In the genomic region with DNA sequence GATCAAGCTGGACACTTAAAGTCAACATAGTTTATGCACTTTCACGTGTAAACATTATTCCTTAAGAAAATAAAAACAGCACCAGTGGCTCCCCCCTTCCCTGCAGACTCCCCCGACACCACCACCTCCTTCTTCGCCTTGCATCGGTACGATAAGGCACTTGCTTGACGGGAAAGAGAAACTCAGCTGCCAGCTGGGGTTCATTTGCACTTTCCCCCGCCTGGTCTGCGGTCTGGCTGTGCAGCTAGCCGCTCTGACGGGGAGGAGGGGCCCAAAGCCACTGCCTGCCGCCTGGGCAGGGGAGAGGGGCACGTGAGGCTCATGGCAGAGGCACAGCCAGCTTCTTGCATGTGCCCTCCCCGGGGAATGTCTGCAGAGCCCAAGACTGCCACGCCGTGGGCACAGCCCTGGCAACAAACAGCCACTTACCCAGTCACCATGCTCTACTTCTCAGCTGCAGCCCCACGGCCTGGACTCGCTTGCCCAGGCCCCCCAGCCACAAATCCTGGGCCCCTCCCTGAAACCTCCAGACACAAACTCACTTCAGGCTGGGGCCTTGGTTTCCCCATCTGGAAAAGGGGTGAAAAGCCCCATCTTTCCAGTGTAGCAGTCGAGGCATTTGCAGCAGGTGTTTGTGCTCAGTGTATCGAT, we compare ENCODE assay signal across 8 cellular contexts. TPM values are rescaled to one million over a fixed set of nuclear protein-coding genes. Genes with fewer than 3 reads are reported as not detected.
DNase-seq lines count a peak whose midpoint lies in the region; ATAC-seq, FAIRE-seq and TF ChIP-seq lines count a peak whose summit lies in the region.

No MANE protein-coding gene starts in this region.

- peak overlapping the region in 1 of 2 donors; percentile 26 for H3K27ac ChIP-seq in ascending aorta

- H3K4me3 ChIP-seq in MG63 (no peak overlapping the region), ascending aorta (peak overlapping the region; percentile 42 to 45)

- FAIRE-seq in HTR-8/SVneo (lab: Jason Lieb, UNC): no peak

- intact Hi-C loops in ascending aorta (cut with DNase I): loop anchor here (2.0 kb wide), 1 partner anchor 325 kb away; no protein-coding TSS in a partner anchor

- peak; percentile 87 for DNase-seq in GM03348 (ENCODE audit: low spot score)
- DNase-seq in MG63: peak; percentile 42
- DNase-seq in T-helper 22 cell (ENCODE audit: low read depth): peak; percentile 35
- DNase-seq in ascending aorta (ENCODE audit: low spot score in 2 of 2): peak; percentile 56 to 85
- DNase-seq in iPS-NIHi11 (ENCODE audit: low spot score): peak; percentile 56
- peak; percentile 76 for DNase-seq in stimulated activated CD4-positive, alpha-beta T cell treated with anti-CD3 and anti-CD28 coated beads, Interleukin-15, amount 100 ng/mL, for 24 hours
- DNase-seq in HTR-8/SVneo (ENCODE audit: insufficient read length, low spot score): no peak

- H3K36me3 ChIP-seq in MG63: no peaks in the 10 kb centered on the region
- no peaks in the 10 kb centered on the region for H3K36me3 ChIP-seq in ascending aorta

- TF ChIP-seq CTCF in ascending aorta (IDR thresholded peaks at IDR 0.05): peak in 2 of 3 experiments; percentile 16 to 41

- ATAC-seq in GM21737 (IDR thresholded peaks at IDR 0.05; ENCODE audit: unreplicated experiment): peak; percentile 74

- no peaks in the 10 kb centered on the region for H3K9me3 ChIP-seq in MG63
- H3K9me3 ChIP-seq in ascending aorta: no peaks in the 10 kb centered on the region

- peaks cover 0 to 11% of the 10 kb centered on the region in 2 donors for H3K4me1 ChIP-seq in ascending aorta

- no peaks in the 10 kb centered on the region for H3K27me3 ChIP-seq in MG63
- H3K27me3 ChIP-seq in ascending aorta: no peaks in the 10 kb centered on the region

RNA-seq across cellular contexts. Expression of a gene that starts 16.5 kb away (rescaled TPM):
- not detected in 2 replicates for total RNA-seq in MG63 (2014; rRNA removed; shearing (Covaris generic); ENCODE audit: low replicate concordance)
- not detected for total RNA-seq in ascending aorta

RNA-seq across cellular contexts. Expression of a gene that starts 21.3 kb away (rescaled TPM):
- not detected in 2 replicates for total RNA-seq in MG63 (2014; rRNA removed; shearing (Covaris generic); ENCODE audit: low replicate concordance)
- not detected for total RNA-seq in ascending aorta

RNA-seq across cellular contexts. Expression of a gene that starts 24.2 kb away (rescaled TPM):
- not detected in 2 replicates for total RNA-seq in MG63 (2014; rRNA removed; shearing (Covaris generic); ENCODE audit: low replicate concordance)
- not detected for total RNA-seq in ascending aorta

RNA-seq across cellular contexts. Expression of a gene that starts 28.5 kb away (rescaled TPM):
- not detected in 2 replicates for total RNA-seq in MG63 (2014; rRNA removed; shearing (Covaris generic); ENCODE audit: low replicate concordance)
- total RNA-seq in ascending aorta: not detected

RNA-seq across cellular contexts. Expression of a gene that starts 41.6 kb away (rescaled TPM):
- 0.16 TPM in 1 of 2 replicates, not detected in the other for total RNA-seq in MG63 (2014; rRNA removed; shearing (Covaris generic); ENCODE audit: low replicate concordance)
- 1.8 TPM for total RNA-seq in ascending aorta
